Comparison of ENCODE assay signal across 1 cellular context in the genomic region with DNA sequence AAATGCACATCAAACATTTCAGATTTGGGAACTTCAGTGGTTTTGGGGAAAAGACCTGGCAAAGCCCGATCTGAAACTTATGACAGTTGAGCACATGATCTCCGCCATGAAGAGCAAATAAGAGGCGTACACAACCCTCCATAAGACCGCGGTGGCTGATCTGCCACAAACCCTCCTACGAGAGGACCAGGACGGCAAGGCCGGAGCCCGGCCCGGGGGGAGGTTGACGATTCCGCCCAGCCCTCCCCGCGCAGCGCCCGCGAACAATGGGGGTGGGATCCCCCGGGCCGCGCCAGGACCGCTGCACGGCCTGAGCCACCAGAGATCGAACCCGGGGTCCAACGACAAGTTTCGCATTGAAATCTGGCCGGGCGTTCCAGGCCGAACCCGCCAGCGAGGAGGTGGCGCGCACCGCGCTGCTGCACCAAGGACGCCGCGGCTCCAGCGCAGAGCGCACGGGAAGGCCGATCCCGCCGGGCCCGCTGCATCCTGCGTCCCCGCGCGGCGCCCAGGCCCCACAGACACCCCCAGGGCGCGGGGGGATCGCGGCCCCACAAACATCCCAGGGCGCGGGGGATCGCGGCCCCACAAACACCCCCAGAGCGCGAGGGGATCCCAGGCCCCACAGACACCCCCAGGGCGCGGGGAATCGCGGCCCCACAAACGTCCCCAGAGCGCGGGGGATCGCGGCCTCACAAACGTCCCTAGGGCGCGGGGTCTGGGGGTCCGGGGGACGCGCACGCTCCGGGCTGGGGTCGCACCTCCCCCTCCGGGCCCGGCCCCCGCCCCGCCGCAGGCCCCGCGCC.
A peak's percentile ranks its signal among the peaks of the same experiment; 100 is the strongest.
TF ChIP-seq lines count a peak whose summit lies in the region.

No MANE protein-coding gene starts in this region.

TF ChIP-seq in HepG2, 621 proteins besides CTCF, POLR2A, EP300 and RAD21 (continued from another document):
- TF ChIP-seq RBFOX2 (IDR thresholded peaks at IDR 0.05; ENCODE audit: low read depth, low read length): peak; percentile 55
- TF ChIP-seq, protein P1, sequence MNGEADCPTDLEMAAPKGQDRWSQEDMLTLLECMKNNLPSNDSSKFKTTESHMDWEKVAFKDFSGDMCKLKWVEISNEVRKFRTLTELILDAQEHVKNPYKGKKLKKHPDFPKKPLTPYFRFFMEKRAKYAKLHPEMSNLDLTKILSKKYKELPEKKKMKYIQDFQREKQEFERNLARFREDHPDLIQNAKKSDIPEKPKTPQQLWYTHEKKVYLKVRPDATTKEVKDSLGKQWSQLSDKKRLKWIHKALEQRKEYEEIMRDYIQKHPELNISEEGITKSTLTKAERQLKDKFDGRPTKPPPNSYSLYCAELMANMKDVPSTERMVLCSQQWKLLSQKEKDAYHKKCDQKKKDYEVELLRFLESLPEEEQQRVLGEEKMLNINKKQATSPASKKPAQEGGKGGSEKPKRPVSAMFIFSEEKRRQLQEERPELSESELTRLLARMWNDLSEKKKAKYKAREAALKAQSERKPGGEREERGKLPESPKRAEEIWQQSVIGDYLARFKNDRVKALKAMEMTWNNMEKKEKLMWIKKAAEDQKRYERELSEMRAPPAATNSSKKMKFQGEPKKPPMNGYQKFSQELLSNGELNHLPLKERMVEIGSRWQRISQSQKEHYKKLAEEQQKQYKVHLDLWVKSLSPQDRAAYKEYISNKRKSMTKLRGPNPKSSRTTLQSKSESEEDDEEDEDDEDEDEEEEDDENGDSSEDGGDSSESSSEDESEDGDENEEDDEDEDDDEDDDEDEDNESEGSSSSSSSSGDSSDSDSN (CRISPR knock-in tag; IDR thresholded peaks at IDR 0.05): peak; percentile 89
- TF ChIP-seq, protein P2, sequence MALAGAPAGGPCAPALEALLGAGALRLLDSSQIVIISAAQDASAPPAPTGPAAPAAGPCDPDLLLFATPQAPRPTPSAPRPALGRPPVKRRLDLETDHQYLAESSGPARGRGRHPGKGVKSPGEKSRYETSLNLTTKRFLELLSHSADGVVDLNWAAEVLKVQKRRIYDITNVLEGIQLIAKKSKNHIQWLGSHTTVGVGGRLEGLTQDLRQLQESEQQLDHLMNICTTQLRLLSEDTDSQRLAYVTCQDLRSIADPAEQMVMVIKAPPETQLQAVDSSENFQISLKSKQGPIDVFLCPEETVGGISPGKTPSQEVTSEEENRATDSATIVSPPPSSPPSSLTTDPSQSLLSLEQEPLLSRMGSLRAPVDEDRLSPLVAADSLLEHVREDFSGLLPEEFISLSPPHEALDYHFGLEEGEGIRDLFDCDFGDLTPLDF (CRISPR knock-in tag; IDR thresholded peaks at IDR 0.05): 0 out of 2 replicates have a peak, but pooled peaks have one; percentile 57
- TF ChIP-seq NCOR1 (IDR thresholded peaks at IDR 0.05; ENCODE audit: borderline replicate concordance, low read length): no peak
- TF ChIP-seq ZSCAN20 (CRISPR knock-in tag; IDR thresholded peaks at IDR 0.05; ENCODE audit: borderline replicate concordance): 0 out of 2 replicates have a peak, but pooled peaks have one; percentile 48
- 0 out of 2 replicates have a peak, but pooled peaks have one; percentile 27 for TF ChIP-seq ZNF160 (CRISPR knock-in tag; IDR thresholded peaks at IDR 0.05)
- TF ChIP-seq, protein P3, sequence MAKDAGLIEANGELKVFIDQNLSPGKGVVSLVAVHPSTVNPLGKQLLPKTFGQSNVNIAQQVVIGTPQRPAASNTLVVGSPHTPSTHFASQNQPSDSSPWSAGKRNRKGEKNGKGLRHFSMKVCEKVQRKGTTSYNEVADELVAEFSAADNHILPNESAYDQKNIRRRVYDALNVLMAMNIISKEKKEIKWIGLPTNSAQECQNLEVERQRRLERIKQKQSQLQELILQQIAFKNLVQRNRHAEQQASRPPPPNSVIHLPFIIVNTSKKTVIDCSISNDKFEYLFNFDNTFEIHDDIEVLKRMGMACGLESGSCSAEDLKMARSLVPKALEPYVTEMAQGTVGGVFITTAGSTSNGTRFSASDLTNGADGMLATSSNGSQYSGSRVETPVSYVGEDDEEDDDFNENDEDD (CRISPR knock-in tag; IDR thresholded peaks at IDR 0.05; ENCODE audit: borderline replicate concordance): 0 out of 2 replicates have a peak, but pooled peaks have one; percentile 33
